ENCODE assay signal across 8 cellular contexts in the genomic region with DNA sequence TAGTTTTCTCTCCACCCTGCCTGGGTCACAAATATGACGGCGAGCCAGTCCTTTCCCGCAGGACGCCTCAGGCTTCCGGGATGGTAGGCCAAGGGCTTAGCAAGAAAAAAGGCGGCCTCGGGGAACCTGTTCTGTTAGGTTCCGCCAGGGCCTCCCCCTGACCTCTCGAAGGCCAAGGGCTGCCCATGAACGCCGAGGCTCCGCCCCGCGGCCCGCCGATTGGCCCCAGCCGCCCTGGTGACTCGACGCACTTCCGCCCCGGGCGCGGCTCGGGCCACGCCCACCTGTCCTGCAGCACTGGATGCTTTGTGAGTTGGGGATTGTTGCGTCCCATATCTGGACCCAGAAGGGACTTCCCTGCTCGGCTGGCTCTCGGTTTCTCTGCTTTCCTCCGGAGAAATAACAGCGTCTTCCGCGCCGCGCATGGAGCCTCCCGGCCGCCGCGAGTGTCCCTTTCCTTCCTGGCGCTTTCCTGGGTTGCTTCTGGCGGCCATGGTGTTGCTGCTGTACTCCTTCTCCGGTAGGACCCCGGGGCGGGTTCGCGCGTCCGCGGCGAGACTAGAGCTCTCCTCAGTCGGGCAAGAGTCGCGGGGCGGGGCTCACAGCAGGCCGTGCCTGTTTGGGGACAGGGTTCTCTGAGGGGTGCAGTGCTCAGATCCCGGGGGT. TPM values are rescaled to one million over a fixed set of nuclear protein-coding genes. Genes with fewer than 3 reads are reported as not detected.
A peak's percentile ranks its signal among the peaks of the same experiment; 100 is the strongest.
DNase-seq lines count a peak whose midpoint lies in the region; ATAC-seq and TF ChIP-seq lines count a peak whose summit lies in the region.

A gene (plus strand): TSS at position 265 of the 666 bp plus-strand sequence. CDS start 159 bp downstream, at position 424.

- peak within 1 kb of the TSS; percentile 93 for H3K27ac ChIP-seq in DND-41 (ENCODE audit: low read length)
- peak within 1 kb of the TSS; percentile 74 for H3K27ac ChIP-seq in GM23248
- peak within 1 kb of the TSS; percentile 90 for H3K27ac ChIP-seq in naive thymus-derived CD4-positive, alpha-beta T cell (ENCODE audit: low read depth, low read length)

- POLR2A ChIA-PET in naive thymus-derived CD4-positive, alpha-beta T cell (lab: Charles Lee), result interaction anchor here (0.6 to 1.7 kb wide), 6 partner anchors 11 to 117 kb away, joined by 3 to 6 read pairs (median 4); no protein-coding TSS in a partner anchor

- WGBS in GM23248 (ENCODE audit: low coverage in 1 of 2, low lambda C conversion rate in 2 of 2, missing lambda C conversion rate in 2 of 2), 2 experiments, result 0 to 1% methylated on average over 38 to 45 of the region's 55 CpGs

- H3K4me3 ChIP-seq in DND-41 (ENCODE audit: low read depth in 1 of 2, low read length in 2 of 2), result peak within 1 kb of the TSS; percentile 53 to 87
- H3K4me3 ChIP-seq in GM23248, result peak within 1 kb of the TSS; percentile 95
- peak within 1 kb of the TSS; percentile 92 for H3K4me3 ChIP-seq in naive thymus-derived CD4-positive, alpha-beta T cell (ENCODE audit: low read length)

- no peaks in the 10 kb centered on the region for H3F3A ChIP-seq in GM23248 (ENCODE audit: insufficient read depth)

- H3K4me1 ChIP-seq in DND-41 (ENCODE audit: insufficient read depth, low read length) (peaks cover 66% of the 10 kb centered on the region), GM23248 (ENCODE audit: insufficient read depth) (peaks cover 22% of the 10 kb centered on the region)
- H3K4me1 ChIP-seq in naive thymus-derived CD4-positive, alpha-beta T cell (ENCODE audit: control insufficient read depth in 2 of 2, insufficient read depth in 2 of 2, low read length in 2 of 2), result peaks cover 27 to 50% of the 10 kb centered on the region in 2 donors

- H3K4me3 Mint-ChIP-seq in activated T-helper 1 cell treated with anti-CD3 and anti-CD28 coated beads, Interleukin-12 subunit alpha, Interleukin-12 subunit beta, Interleukin-2, Interleukin-4 antibody, amounts not matched to agents 30 ng/mL and 10 ng/mL and 1 ng/mL, durations not matched to agents 14 hours and 24 hours and 36 hours, result peak within 1 kb of the TSS; percentile 98
- H3K4me3 Mint-ChIP-seq in naive thymus-derived CD4-positive, alpha-beta T cell, result peak within 1 kb of the TSS; percentile 94 to 100 (median 99)
- peak within 1 kb of the TSS; percentile 89 to 97 for H3K4me3 Mint-ChIP-seq in stimulated activated naive B cell treated with anti-CD40 and anti-IgM and Interleukin-4, amounts not matched to agents 10 μg/mL and 1 μg/mL and 100 μg/mL, for 72 hours

- peaks cover 61% of the 10 kb centered on the region for H3K4me1 Mint-ChIP-seq in activated T-helper 1 cell treated with anti-CD3 and anti-CD28 coated beads, Interleukin-12 subunit alpha, Interleukin-12 subunit beta, Interleukin-2, Interleukin-4 antibody, amounts not matched to agents 30 ng/mL and 10 ng/mL and 1 ng/mL, durations not matched to agents 14 hours and 24 hours and 36 hours (ENCODE audit: low read depth)
- peaks cover 49 to 93% (median 86%) of the 10 kb centered on the region in 7 donors for H3K4me1 Mint-ChIP-seq in naive thymus-derived CD4-positive, alpha-beta T cell
- peaks cover 20 to 54% of the 10 kb centered on the region in 2 donors for H3K4me1 Mint-ChIP-seq in stimulated activated naive B cell treated with anti-CD40 and anti-IgM and Interleukin-4, amounts not matched to agents 10 μg/mL and 1 μg/mL and 100 μg/mL, for 72 hours

- H3K9me3 Mint-ChIP-seq in activated T-helper 1 cell treated with anti-CD3 and anti-CD28 coated beads, Interleukin-12 subunit alpha, Interleukin-12 subunit beta, Interleukin-2, Interleukin-4 antibody, amounts not matched to agents 30 ng/mL and 10 ng/mL and 1 ng/mL, durations not matched to agents 14 hours and 24 hours and 36 hours, result no peaks in the 10 kb centered on the region
- peaks cover 0 to 1% (median 0%) of the 10 kb centered on the region in 11 donors for H3K9me3 Mint-ChIP-seq in naive thymus-derived CD4-positive, alpha-beta T cell
- peaks cover 0 to 1% of the 10 kb centered on the region in 2 donors for H3K9me3 Mint-ChIP-seq in stimulated activated naive B cell treated with anti-CD40 and anti-IgM and Interleukin-4, amounts not matched to agents 10 μg/mL and 1 μg/mL and 100 μg/mL, for 72 hours

- CTCF ChIA-PET in naive thymus-derived CD4-positive, alpha-beta T cell (lab: Charles Lee), result no interaction called here

- H3K27me3 ChIP-seq in DND-41 (ENCODE audit: insufficient read depth, low read length, poor library complexity), result no peaks in the 10 kb centered on the region
- no peaks in the 10 kb centered on the region for H3K27me3 ChIP-seq in GM23248 (replicated peaks; ENCODE audit: insufficient read depth)
- H3K27me3 ChIP-seq in naive thymus-derived CD4-positive, alpha-beta T cell (ENCODE audit: control insufficient read depth in 2 of 2, insufficient read depth in 2 of 2, low read length in 2 of 2), result no peaks in the 10 kb centered on the region

- H2AFZ ChIP-seq in DND-41 (ENCODE audit: low read depth, low read length) (peak within 1 kb of the TSS; percentile 90), GM23248 (peak within 1 kb of the TSS; percentile 91)

- DNase-seq in DND-41 (peak; percentile 96), GM23248 (peak; percentile 97), Kasumi-1 (lab: John Stamatoyannopoulos, UW) (peak; percentile 95), RPMI7951 (ENCODE audit: low read depth) (peak; percentile 92), fibroblast of gingiva (ENCODE audit: low read depth) (peak; percentile 91)
- DNase-seq in activated T-helper 1 cell treated with anti-CD3 and anti-CD28 coated beads, Interleukin-12 subunit alpha, Interleukin-12 subunit beta, Interleukin-2, Interleukin-4 antibody, amounts not matched to agents 30 ng/mL and 10 ng/mL and 1 ng/mL, durations not matched to agents 14 hours and 24 hours and 36 hours (ENCODE audit: low spot score), result peak; percentile 93
- DNase-seq in naive thymus-derived CD4-positive, alpha-beta T cell, result peak; percentile 88 to 95 (median 90)
- peak; percentile 93 for DNase-seq in stimulated activated naive B cell treated with anti-CD40 and anti-IgM and Interleukin-4, amounts not matched to agents 10 μg/mL and 1 μg/mL and 100 μg/mL, for 72 hours

- H3K36me3 Mint-ChIP-seq in activated T-helper 1 cell treated with anti-CD3 and anti-CD28 coated beads, Interleukin-12 subunit alpha, Interleukin-12 subunit beta, Interleukin-2, Interleukin-4 antibody, amounts not matched to agents 30 ng/mL and 10 ng/mL and 1 ng/mL, durations not matched to agents 14 hours and 24 hours and 36 hours (ENCODE audit: low read depth), result peaks cover 9% of the 10 kb centered on the region
- H3K36me3 Mint-ChIP-seq in naive thymus-derived CD4-positive, alpha-beta T cell, result peaks cover 4 to 10% (median 6%) of the 10 kb centered on the region in 5 donors
- H3K36me3 Mint-ChIP-seq in stimulated activated naive B cell treated with anti-CD40 and anti-IgM and Interleukin-4, amounts not matched to agents 10 μg/mL and 1 μg/mL and 100 μg/mL, for 72 hours, result peaks cover 8 to 19% of the 10 kb centered on the region in 2 donors

- peaks cover 65% of the 10 kb centered on the region for H3K79me2 ChIP-seq in DND-41 (ENCODE audit: insufficient read depth, low read length)
- H3K79me2 ChIP-seq in GM23248 (ENCODE audit: insufficient read depth), result peaks cover 48% of the 10 kb centered on the region

- intact Hi-C loops in activated T-helper 1 cell treated with anti-CD3 and anti-CD28 coated beads, Interleukin-12 subunit alpha, Interleukin-12 subunit beta, Interleukin-2, Interleukin-4 antibody, amounts not matched to agents 30 ng/mL and 10 ng/mL and 1 ng/mL, durations not matched to agents 14 hours and 24 hours and 36 hours (cut with micrococcal nuclease), result loop anchor here (1.0 to 10.0 kb wide), 7 partner anchors 45 to 700 kb away; a partner anchor contains a TSS
- intact Hi-C loops in naive thymus-derived CD4-positive, alpha-beta T cell (cut with micrococcal nuclease), result loop anchor here (1.0 to 10.0 kb wide), 10 partner anchors 45 to 1117 kb away; a partner anchor contains a TSS

- TF ChIP-seq CTCF in DND-41 (IDR thresholded peaks at IDR 0.05; ENCODE audit: borderline replicate concordance, extremely low read depth, low read length, poor library complexity, severe bottlenecking), result no peak

- no peaks in the 10 kb centered on the region for H3K9me3 ChIP-seq in DND-41 (ENCODE audit: insufficient read depth, low read length, severe bottlenecking)
- H3K9me3 ChIP-seq in GM23248 (ENCODE audit: low read depth), result no peaks in the 10 kb centered on the region
- no peaks in the 10 kb centered on the region for H3K9me3 ChIP-seq in naive thymus-derived CD4-positive, alpha-beta T cell (ENCODE audit: control insufficient read depth in 2 of 3, low read length in 3 of 3)

- H3K4me2 ChIP-seq in DND-41 (ENCODE audit: insufficient read depth, low read length), result peak within 1 kb of the TSS; percentile 81
- peak within 1 kb of the TSS; percentile 89 for H3K4me2 ChIP-seq in GM23248 (ENCODE audit: unreplicated experiment)

- H4K20me1 ChIP-seq in DND-41 (ENCODE audit: insufficient read depth, low read length) (peaks cover 39% of the 10 kb centered on the region), GM23248 (ENCODE audit: insufficient read depth) (0 out of 2 replicates have a peak, but pooled peaks cover 6% of the 10 kb centered on the region)

- no peaks in the 10 kb centered on the region for H3K9me2 ChIP-seq in GM23248 (ENCODE audit: insufficient read depth)

- peak within 1 kb of the TSS; percentile 95 for H3K27ac Mint-ChIP-seq in activated T-helper 1 cell treated with anti-CD3 and anti-CD28 coated beads, Interleukin-12 subunit alpha, Interleukin-12 subunit beta, Interleukin-2, Interleukin-4 antibody, amounts not matched to agents 30 ng/mL and 10 ng/mL and 1 ng/mL, durations not matched to agents 14 hours and 24 hours and 36 hours
- H3K27ac Mint-ChIP-seq in naive thymus-derived CD4-positive, alpha-beta T cell, result peak within 1 kb of the TSS; percentile 96 to 99 (median 97)
- H3K27ac Mint-ChIP-seq in stimulated activated naive B cell treated with anti-CD40 and anti-IgM and Interleukin-4, amounts not matched to agents 10 μg/mL and 1 μg/mL and 100 μg/mL, for 72 hours, result peak within 1 kb of the TSS; percentile 96

- H3K9ac ChIP-seq in DND-41 (ENCODE audit: low read depth, low read length) (peak within 1 kb of the TSS; percentile 73), GM23248 (peak within 1 kb of the TSS; percentile 80)

- H3K27me3 Mint-ChIP-seq in activated T-helper 1 cell treated with anti-CD3 and anti-CD28 coated beads, Interleukin-12 subunit alpha, Interleukin-12 subunit beta, Interleukin-2, Interleukin-4 antibody, amounts not matched to agents 30 ng/mL and 10 ng/mL and 1 ng/mL, durations not matched to agents 14 hours and 24 hours and 36 hours (ENCODE audit: insufficient read depth), result no peaks in the 10 kb centered on the region
- H3K27me3 Mint-ChIP-seq in naive thymus-derived CD4-positive, alpha-beta T cell, result peaks cover 0 to under 1% (median 0%) of the 10 kb centered on the region in 5 donors
- no peaks in the 10 kb centered on the region for H3K27me3 Mint-ChIP-seq in stimulated activated naive B cell treated with anti-CD40 and anti-IgM and Interleukin-4, amounts not matched to agents 10 μg/mL and 1 μg/mL and 100 μg/mL, for 72 hours

- H3K36me3 ChIP-seq in DND-41 (ENCODE audit: insufficient read depth, low read length) (peaks cover 9% of the 10 kb centered on the region), GM23248 (ENCODE audit: low read depth) (no peaks in the 10 kb centered on the region)
- peaks cover 0 to 8% (median 0%) of the 10 kb centered on the region in 3 experiments for H3K36me3 ChIP-seq in naive thymus-derived CD4-positive, alpha-beta T cell (ENCODE audit: control insufficient read depth in 2 of 3, insufficient read depth in 3 of 3, low read length in 3 of 3)

- in situ Hi-C loops in GM23248 (cut with MboI), result no loop called here

- peak; percentile 93 for ATAC-seq in DND-41 (ENCODE audit: insufficient read depth, low read depth)
- peak; percentile 99 for ATAC-seq in naive thymus-derived CD4-positive, alpha-beta T cell
- ATAC-seq in stimulated activated naive B cell treated with anti-CD40 and anti-IgM and Interleukin-4, amounts not matched to agents 10 μg/mL and 1 μg/mL and 100 μg/mL, for 72 hours (replicated peaks), result peak; percentile 97 to 98

RNA-seq across cellular contexts. Expression of the gene that starts here (rescaled TPM):
- 49.2 and 54.3 TPM in 2 replicates for total RNA-seq in GM23248 (2014; rRNA removed; shearing (Covaris generic))
- polyA plus RNA-seq in GM23248 (2016; fragmentation: Nextera tagmentation; extraction: Ambion mirVana), result 110 and 117 TPM in 2 replicates
- 58.5 and 72.3 TPM in 2 replicates for total RNA-seq in RPMI7951 (2014; rRNA removed; shearing (Covaris generic))
- 101 and 105 TPM in 2 replicates for total RNA-seq in activated T-helper 1 cell treated with anti-CD3 and anti-CD28 coated beads, Interleukin-12 subunit alpha, Interleukin-12 subunit beta, Interleukin-2, Interleukin-4 antibody, amounts not matched to agents 30 ng/mL and 10 ng/mL and 1 ng/mL, durations not matched to agents 14 hours and 24 hours and 36 hours
- total RNA-seq in naive thymus-derived CD4-positive, alpha-beta T cell, result 100 to 1,000 TPM; 121 to 216 (median 127) TPM
- polyA plus RNA-seq in naive thymus-derived CD4-positive, alpha-beta T cell, result 100 to 1,000 TPM; 109 to 165 TPM

Comparison
In these comparisons a context has a peak if more than half of its experiments do, and no peak if none do; other contexts are left out.
1. Peak in every context shown above with its lines: DNase-seq, ATAC-seq, H3K4me3 ChIP-seq and H3K27ac ChIP-seq.